9 cellular contexts compared by ENCODE assay signal in genomic region chr10:124992462-124993344, GRCh38. TPM values are rescaled to one million over a fixed set of nuclear protein-coding genes. Genes with fewer than 3 reads are reported as not detected.
A peak's percentile ranks its signal among the peaks of the same experiment; 100 is the strongest.
DNase-seq lines count a peak whose midpoint lies in the region; ATAC-seq, FAIRE-seq and TF ChIP-seq lines count a peak whose summit lies in the region.
"Had no signal": no experiment of that assay in that cellular context is flagged by ENCODE, and none has a peak within 500 bp of the region (broad histone marks: within the 10 kb centered on the region; RNA-seq: fewer than 3 reads in every experiment).

No MANE protein-coding gene starts in this region.

- H3K27me3 ChIP-seq in gastroesophageal sphincter = no peaks in the 10 kb centered on the region

- H3K9me3 ChIP-seq in gastroesophageal sphincter = no peaks in the 10 kb centered on the region

- no peak overlapping the region for H3K27ac ChIP-seq in C4-2B
- peak overlapping the region in 2 of 4 donors; percentile 22 to 57 for H3K27ac ChIP-seq in gastroesophageal sphincter
- H3K27ac ChIP-seq: SK-N-MC had no signal

- 44 to 48% methylated on average over 13 to 14 of the region's 20 CpGs for WGBS in gastroesophageal sphincter (ENCODE audit: low coverage in 1 of 2), 2 donors

- no peak overlapping the region for H3K4me3 ChIP-seq in WI38 (ENCODE audit: low read depth, low read length)
- H3K4me3 ChIP-seq in gastroesophageal sphincter = no peak overlapping the region
- H3K4me3 ChIP-seq: SK-N-MC had no signal

- DNase-seq in GM18507 (ENCODE audit: extremely low spot score, insufficient read length, low read depth) (no peak), M059J (ENCODE audit: low read depth) (peak; percentile 48), nucleus accumbens (lab: John Stamatoyannopoulos, UW) (peak in 46 of 56 donors; percentile 28 to 86 (median 62)), GM19238 (ENCODE audit: insufficient read length, low spot score) (no peak)

- peaks cover 0 to 19% (median 3%) of the 10 kb centered on the region in 3 donors for H3K4me1 ChIP-seq in gastroesophageal sphincter

- TF ChIP-seq EP300 in gastroesophageal sphincter (IDR thresholded peaks at IDR 0.05) = no peak

- peak; percentile 63 for FAIRE-seq in GM18507 (lab: Jason Lieb, UNC)

- no peak for TF ChIP-seq POLR2A in gastroesophageal sphincter (IDR thresholded peaks at IDR 0.05)

- peak; percentile 79 for ATAC-seq in gastroesophageal sphincter
- no peak for ATAC-seq in GM19328 (IDR thresholded peaks at IDR 0.05; ENCODE audit: unreplicated experiment)

- TF ChIP-seq CTCF in C4-2B (conservative IDR thresholded peaks at IDR 0.05) (peak; percentile 86), WI38 (IDR thresholded peaks at IDR 0.05; ENCODE audit: low read depth, low read length) (peak; percentile 62), gastroesophageal sphincter (IDR thresholded peaks at IDR 0.05) (peak in 3 of 4 experiments; percentile 76 to 92 (median 85))

- peaks cover 0 to 98% of the 10 kb centered on the region in 2 donors for H3K36me3 ChIP-seq in gastroesophageal sphincter

RNA-seq across cellular contexts. Expression of gene ZRANB1, which starts 50.8 kb away (rescaled TPM):
- 14.2 and 17.1 TPM in 2 replicates for total RNA-seq in M059J (2014; rRNA removed; shearing (Covaris generic))
- total RNA-seq in gastroesophageal sphincter = 10 to 100 TPM; 35.5 to 48.7 (median 44.3) TPM

Comparison
In these comparisons a context has a peak if more than half of its experiments do, and no peak if none do; other contexts are left out.
1. DNase-seq: peak in M059J (single experiment) and nucleus accumbens (46 of 56); none in GM18507 (single experiment) and GM19238 (single experiment).
2. Peak in every context shown above with its lines, with median percentiles within 50 percentile points of each other: CTCF ChIP-seq.